Comparison of ENCODE assay signal across 13 cellular contexts in the genomic region with DNA sequence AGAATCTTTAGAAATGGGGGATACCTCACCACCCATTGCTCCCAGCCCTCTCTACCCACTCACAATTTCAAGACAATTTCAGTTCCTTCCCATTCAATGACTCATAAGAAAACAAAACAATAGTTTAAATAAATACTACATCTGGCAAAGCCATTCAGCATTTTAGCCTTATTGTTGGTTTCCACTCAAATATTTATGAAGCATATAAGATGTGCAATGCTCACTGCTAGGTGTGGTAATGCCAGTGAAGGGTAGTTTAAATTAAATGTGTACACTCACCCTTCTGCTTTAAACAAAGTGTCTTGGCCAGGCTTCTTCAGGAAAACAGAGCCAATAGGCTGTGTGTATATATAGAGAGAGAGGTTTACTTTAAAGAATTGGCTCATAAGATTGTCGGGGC. TPM values are rescaled to one million over a fixed set of nuclear protein-coding genes. Genes with fewer than 3 reads are reported as not detected.
DNase-seq lines count a peak whose midpoint lies in the region; ATAC-seq, FAIRE-seq and TF ChIP-seq lines count a peak whose summit lies in the region.
"Had no signal": no experiment of that assay in that cellular context is flagged by ENCODE, and none has a peak within 500 bp of the region (broad histone marks: within the 10 kb centered on the region; RNA-seq: fewer than 3 reads in every experiment).

No MANE protein-coding gene starts in this region.

- H3K4me1 Mint-ChIP-seq in CD8-positive, alpha-beta T cell (ENCODE audit: low read depth), result no peaks in the 10 kb centered on the region

- no peak for TF ChIP-seq CTCF in CD8-positive, alpha-beta T cell (IDR thresholded peaks at IDR 0.05)
- TF ChIP-seq CTCF in PC-3 (conservative IDR thresholded peaks at IDR 0.05; ENCODE audit: low read depth, low read length) (no peak), epithelial cell of esophagus (IDR thresholded peaks at IDR 0.05; ENCODE audit: insufficient read depth, low read depth, low read length, missing control alignments) (no peak), D721Med (IDR thresholded peaks at IDR 0.05; ENCODE audit: insufficient read depth, missing control alignments) (no peak)

- FAIRE-seq in D721Med (lab: Jason Lieb, UNC), result no peak
- FAIRE-seq: colon had no signal

- no peaks in the 10 kb centered on the region for H3K79me2 ChIP-seq in PC-3 (ENCODE audit: low read length)

- H3K9me3 Mint-ChIP-seq in CD8-positive, alpha-beta T cell, result no peaks in the 10 kb centered on the region

- H3K27ac ChIP-seq in CD8-positive, alpha-beta T cell (ENCODE audit: low read depth, low read length), result no peak overlapping the region
- peak overlapping the region; percentile 84 for H3K27ac ChIP-seq in PC-3 (ENCODE audit: low read length)
- H3K27ac ChIP-seq: SJSA1 had no signal

- intact Hi-C loops in CD8-positive, alpha-beta T cell (cut with DNase I, micrococcal nuclease), result no loop called here
- intact Hi-C loops in PC-3 (cut with micrococcal nuclease), result no loop called here

- H3K27me3 ChIP-seq in CD8-positive, alpha-beta T cell (ENCODE audit: insufficient read depth, low read length), result no peaks in the 10 kb centered on the region
- H3K27me3 ChIP-seq in PC-3 (ENCODE audit: low read length), result no peaks in the 10 kb centered on the region
- H3K27me3 ChIP-seq: BE2C, SJSA1 had no signal

- no peaks in the 10 kb centered on the region for H3K9me3 ChIP-seq in CD8-positive, alpha-beta T cell (ENCODE audit: low read length)
- H3K9me3 ChIP-seq in PC-3 (ENCODE audit: low read length), result no peaks in the 10 kb centered on the region
- H3K9me3 ChIP-seq: BE2C, SJSA1 had no signal

- DNase-seq in CD8-positive, alpha-beta T cell, result no peak
- peak; percentile 62 for DNase-seq in PC-3
- DNase-seq in epithelial cell of esophagus (ENCODE audit: low read depth), result peak; percentile 56
- peak; percentile 47 for DNase-seq in renal cortical epithelial cell (ENCODE audit: low read depth)
- no peak for DNase-seq in D721Med (ENCODE audit: insufficient read length, low spot score)
- no peak for DNase-seq in NCI-H2196 treated with DMSO at 0.1 percent for 48 hours (lab: John Stamatoyannopoulos, UW; ENCODE audit: unreplicated experiment)
- no peak for DNase-seq in DMS 273 treated with DMSO at 0.1 percent for 48 hours (lab: John Stamatoyannopoulos, UW)
- DNase-seq: BE2C; NCI-H187; stimulated activated CD4-positive, alpha-beta T cell treated with anti-CD3 and anti-CD28 coated beads, Interleukin-15, amount 100 ng/mL, for 24 hours had no signal

- POLR2A ChIA-PET in CD8-positive, alpha-beta T cell (lab: Charles Lee), result no interaction called here
- POLR2A ChIA-PET in PC-3 (lab: Charles Lee; ENCODE audit: unreplicated experiment), result interaction anchor here (0.5 kb wide), 1 partner anchor 37 kb away, joined by 3 read pairs; the partner anchor contains the start of gene INO80C

- H3K9me2 ChIP-seq in PC-3 (replicated peaks; ENCODE audit: low read length), result no peaks in the 10 kb centered on the region

- no peak overlapping the region; the same call in 1 of the 2 replicates for H3K4me2 ChIP-seq in PC-3 (ENCODE audit: low read length)

- no peaks in the 10 kb centered on the region for H3F3A ChIP-seq in PC-3 (ENCODE audit: low read length, unreplicated experiment)

- H4K20me1 ChIP-seq in PC-3 (ENCODE audit: low read length), result no peaks in the 10 kb centered on the region

- H3K27ac Mint-ChIP-seq in CD8-positive, alpha-beta T cell, result peak overlapping the region; percentile 55

- BruUV-seq in PC-3 (replicated peaks; lab: Mats Ljungman, UMichigan), result no TSS peak

- no peaks in the 10 kb centered on the region for H3K27me3 Mint-ChIP-seq in CD8-positive, alpha-beta T cell (ENCODE audit: low read depth)

- no peak for ATAC-seq in CD8-positive, alpha-beta T cell
- ATAC-seq in PC-3, result peak; percentile 52
- ATAC-seq in GM19324 (IDR thresholded peaks at IDR 0.05; ENCODE audit: low FRiP score, unreplicated experiment), result no peak

- no peak overlapping the region for H3K4me3 Mint-ChIP-seq in CD8-positive, alpha-beta T cell

- CTCF ChIA-PET in CD8-positive, alpha-beta T cell (lab: Charles Lee), result no interaction called here
- CTCF ChIA-PET in PC-3 (lab: Charles Lee), result no interaction called here

- no peak overlapping the region for H2AFZ ChIP-seq in PC-3 (ENCODE audit: low read length)

- H3K36me3 Mint-ChIP-seq in CD8-positive, alpha-beta T cell, result no peaks in the 10 kb centered on the region

- H3K36me3 ChIP-seq in CD8-positive, alpha-beta T cell (ENCODE audit: insufficient read depth, low read length), result no peaks in the 10 kb centered on the region
- no peaks in the 10 kb centered on the region for H3K36me3 ChIP-seq in PC-3 (ENCODE audit: low read depth, low read length)
- H3K36me3 ChIP-seq: BE2C, SJSA1 had no signal

- no peaks in the 10 kb centered on the region for H3K4me1 ChIP-seq in CD8-positive, alpha-beta T cell (ENCODE audit: insufficient read depth, low read length)
- peaks cover 75% of the 10 kb centered on the region for H3K4me1 ChIP-seq in PC-3 (ENCODE audit: insufficient read depth, low read length)

- H3K9ac ChIP-seq in PC-3 (ENCODE audit: low read length), result no peak overlapping the region

- H3K4me3 ChIP-seq in CD8-positive, alpha-beta T cell (ENCODE audit: low read depth, low read length), result no peak overlapping the region
- H3K4me3 ChIP-seq in PC-3 (ENCODE audit: low read length) (no peak overlapping the region), epithelial cell of esophagus (ENCODE audit: low read length) (no peak overlapping the region)
- H3K4me3 ChIP-seq: SJSA1 had no signal

RNA-seq across cellular contexts. Expression of gene INO80C, which starts 37.0 kb away (rescaled TPM):
- total RNA-seq in CD8-positive, alpha-beta T cell, result 10 to 100 TPM; 20.1 to 22.1 TPM
- total RNA-seq in PC-3 (2014; rRNA removed) (6.8 and 16.1 TPM in 2 replicates), renal cortical epithelial cell (4.7 and 6.2 TPM in 2 replicates)

Comparison
In these comparisons a context has a peak if more than half of its experiments do, and no peak if none do; other contexts are left out.
1. DNase-seq: peak in PC-3 (single experiment), epithelial cell of esophagus (single experiment) and renal cortical epithelial cell (single experiment); none in CD8-positive, alpha-beta T cell (0 of 7), D721Med (single experiment), NCI-H2196 treated with DMSO at 0.1 percent for 48 hours (single experiment) and DMS 273 treated with DMSO at 0.1 percent for 48 hours (single experiment).